9 cellular contexts compared by ENCODE assay signal in the genomic region with DNA sequence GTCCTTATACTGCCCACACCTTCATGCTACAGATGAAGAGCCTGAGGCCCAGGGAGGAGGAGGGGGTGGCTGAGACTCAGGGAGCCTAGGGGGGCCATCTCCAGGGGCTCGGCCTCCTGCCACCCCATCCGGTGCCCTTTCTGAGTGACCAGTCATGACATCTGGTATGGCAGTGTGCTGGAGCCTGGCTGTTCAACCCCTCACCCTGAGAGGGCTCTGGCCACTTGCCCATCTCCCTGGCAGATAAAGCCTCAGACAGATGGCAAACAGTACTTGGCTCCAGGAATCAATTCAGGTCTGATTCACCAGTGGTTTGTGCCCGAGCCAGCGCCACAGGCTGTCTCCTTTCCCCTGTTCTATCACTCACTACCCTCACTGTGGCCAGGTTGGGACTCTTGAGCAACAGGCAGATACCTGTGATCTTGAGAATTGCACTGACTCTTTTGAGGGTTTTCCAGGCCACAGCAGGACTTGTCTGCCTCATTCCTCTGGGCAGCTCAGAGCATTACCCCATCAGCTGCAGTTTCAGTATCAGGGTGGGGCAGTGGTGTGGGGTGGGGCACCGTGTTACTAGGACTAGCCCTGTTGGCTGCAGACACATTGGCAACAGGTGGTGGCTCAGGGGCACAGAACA. TPM values are rescaled to one million over a fixed set of nuclear protein-coding genes. Genes with fewer than 3 reads are reported as not detected.
A peak's percentile ranks its signal among the peaks of the same experiment; 100 is the strongest.
DNase-seq lines count a peak whose midpoint lies in the region; ATAC-seq, FAIRE-seq and TF ChIP-seq lines count a peak whose summit lies in the region.
"Had no signal": no experiment of that assay in that cellular context is flagged by ENCODE, and none has a peak within 500 bp of the region (broad histone marks: within the 10 kb centered on the region; RNA-seq: fewer than 3 reads in every experiment).

No MANE protein-coding gene starts in this region.

- H4K20me1 ChIP-seq in GM23248 (ENCODE audit: insufficient read depth) = 0 out of 2 replicates have a peak, but pooled peaks cover 5% of the 10 kb centered on the region

- no peak overlapping the region for H3K9ac ChIP-seq in GM23248

- intact Hi-C loops in dorsolateral prefrontal cortex (cut with DNase I) (loop anchor here in 1 of 2 donors (10.0 kb wide), 1 partner anchor 398 kb away; no protein-coding TSS in a partner anchor), psoas muscle (cut with DNase I) (loop anchor here (2.0 to 10.0 kb wide), 4 partner anchors 140 to 235 kb away; no protein-coding TSS in a partner anchor), posterior vena cava (cut with DNase I) (loop anchor here in 1 of 2 donors (10.0 kb wide), 1 partner anchor 138 kb away; no protein-coding TSS in a partner anchor)

- no peak for FAIRE-seq in D721Med (lab: Jason Lieb, UNC)

- H3K4me2 ChIP-seq in GM23248 (ENCODE audit: unreplicated experiment) = no peak overlapping the region

- in situ Hi-C loops in GM23248 (cut with MboI) = loop anchor here (10.0 kb wide), 1 partner anchor 108 kb away; no protein-coding TSS in a partner anchor

- H3K27me3 ChIP-seq in GM23248 (replicated peaks; ENCODE audit: insufficient read depth) (no peaks in the 10 kb centered on the region), dorsolateral prefrontal cortex (no peaks in the 10 kb centered on the region), psoas muscle (ENCODE audit: insufficient read depth in 3 of 3, low read length in 2 of 3) (no peaks in the 10 kb centered on the region)
- H3K27me3 ChIP-seq: ascending aorta had no signal

- peaks cover 10% of the 10 kb centered on the region; the same call in 1 of the 2 replicates for H3K4me1 ChIP-seq in GM23248 (ENCODE audit: insufficient read depth)
- H3K4me1 ChIP-seq in psoas muscle = peaks cover 28% of the 10 kb centered on the region

- H3K27ac ChIP-seq in GM23248 (peak overlapping the region; percentile 12; the same call in 1 of the 2 replicates), dorsolateral prefrontal cortex (peak overlapping the region in 9 of 59 donors; percentile 1 to 40 (median 14)), psoas muscle (peak overlapping the region; percentile 81)

- ATAC-seq in psoas muscle = peak; percentile 85 to 91 (median 89)
- ATAC-seq in HG03025 (IDR thresholded peaks at IDR 0.05; ENCODE audit: low FRiP score, unreplicated experiment) = no peak
- no peak for ATAC-seq in HG02938 (IDR thresholded peaks at IDR 0.05; ENCODE audit: unreplicated experiment)

- H3K79me2 ChIP-seq in GM23248 (ENCODE audit: insufficient read depth) = no peaks in the 10 kb centered on the region

- no peaks in the 10 kb centered on the region for H3K9me2 ChIP-seq in GM23248 (ENCODE audit: insufficient read depth)

- H3K36me3 ChIP-seq in GM23248 (ENCODE audit: low read depth) = no peaks in the 10 kb centered on the region
- peaks cover 3 to 14% of the 10 kb centered on the region in 2 donors for H3K36me3 ChIP-seq in psoas muscle (ENCODE audit: insufficient read depth in 1 of 2, low read depth in 1 of 2)

- TF ChIP-seq CTCF in dorsolateral prefrontal cortex (IDR thresholded peaks at IDR 0.05 in 54 of 56, conservative IDR thresholded peaks at IDR 0.05 in 2 of 56; ENCODE audit: low read depth in 1 of 56, partially characterized antibody in 56 of 56) = no peak
- TF ChIP-seq CTCF in psoas muscle (IDR thresholded peaks at IDR 0.05) = no peak
- no peak for TF ChIP-seq CTCF in D721Med (IDR thresholded peaks at IDR 0.05; ENCODE audit: insufficient read depth, missing control alignments)

- H3K9me3 ChIP-seq in GM23248 (ENCODE audit: low read depth) = no peaks in the 10 kb centered on the region
- no peaks in the 10 kb centered on the region for H3K9me3 ChIP-seq in psoas muscle
- H3K9me3 ChIP-seq: ascending aorta had no signal

- DNase-seq in GM23248 (peak; percentile 68), NCI-H524 (lab: John Stamatoyannopoulos, UW) (peak; percentile 60 to 86), dorsolateral prefrontal cortex (peak in 6 of 10 donors; percentile 17 to 80 (median 36)), psoas muscle (peak; percentile 83 to 90), D721Med (ENCODE audit: insufficient read length, low spot score) (no peak), posterior vena cava (ENCODE audit: low spot score) (no peak)

- 39 to 44% methylated on average over 5 of the region's 5 CpGs for WGBS in GM23248 (ENCODE audit: low coverage in 1 of 2, low lambda C conversion rate in 2 of 2, missing lambda C conversion rate in 2 of 2), 2 experiments
- 28 to 31% (median 29%) methylated on average over 5 of the region's 5 CpGs for WGBS in psoas muscle, 3 donors

- no peak overlapping the region for H2AFZ ChIP-seq in GM23248

- peaks cover 56% of the 10 kb centered on the region for H3F3A ChIP-seq in GM23248 (ENCODE audit: insufficient read depth)

- H3K4me3 ChIP-seq in GM23248 (no peak overlapping the region), dorsolateral prefrontal cortex (no peak overlapping the region), psoas muscle (no peak overlapping the region)
- H3K4me3 ChIP-seq: ascending aorta had no signal

RNA-seq across cellular contexts. Expression of a gene that starts 22.8 kb away (rescaled TPM):
- 141 and 171 TPM in 2 replicates for total RNA-seq in GM23248 (2014; rRNA removed; shearing (Covaris generic))
- polyA plus RNA-seq in GM23248 (2016; fragmentation: Nextera tagmentation; extraction: Ambion mirVana) (238 and 243 TPM in 2 replicates), psoas muscle (100 to 1,000 TPM; 109 to 267 (median 176) TPM)
- total RNA-seq in dorsolateral prefrontal cortex (100 to 1,000 TPM; 108 to 194 (median 145) TPM), psoas muscle (100 to 1,000 TPM in 2 of 4 donors, 10 to 100 TPM in 2; 64.6 to 182 (median 125) TPM), posterior vena cava (100 to 1,000 TPM; 170 to 190 TPM)

Comparison
In these comparisons a context has a peak if more than half of its experiments do, and no peak if none do; other contexts are left out.
1. DNase-seq: peak in GM23248 (single experiment), NCI-H524 (2 of 2), dorsolateral prefrontal cortex (6 of 10) and psoas muscle (2 of 2); none in D721Med (single experiment) and posterior vena cava (single experiment).
2. ATAC-seq: peak in psoas muscle (4 of 4); none in HG03025 (single experiment) and HG02938 (single experiment).